26 cellular contexts compared by ENCODE assay signal in the genomic region with DNA sequence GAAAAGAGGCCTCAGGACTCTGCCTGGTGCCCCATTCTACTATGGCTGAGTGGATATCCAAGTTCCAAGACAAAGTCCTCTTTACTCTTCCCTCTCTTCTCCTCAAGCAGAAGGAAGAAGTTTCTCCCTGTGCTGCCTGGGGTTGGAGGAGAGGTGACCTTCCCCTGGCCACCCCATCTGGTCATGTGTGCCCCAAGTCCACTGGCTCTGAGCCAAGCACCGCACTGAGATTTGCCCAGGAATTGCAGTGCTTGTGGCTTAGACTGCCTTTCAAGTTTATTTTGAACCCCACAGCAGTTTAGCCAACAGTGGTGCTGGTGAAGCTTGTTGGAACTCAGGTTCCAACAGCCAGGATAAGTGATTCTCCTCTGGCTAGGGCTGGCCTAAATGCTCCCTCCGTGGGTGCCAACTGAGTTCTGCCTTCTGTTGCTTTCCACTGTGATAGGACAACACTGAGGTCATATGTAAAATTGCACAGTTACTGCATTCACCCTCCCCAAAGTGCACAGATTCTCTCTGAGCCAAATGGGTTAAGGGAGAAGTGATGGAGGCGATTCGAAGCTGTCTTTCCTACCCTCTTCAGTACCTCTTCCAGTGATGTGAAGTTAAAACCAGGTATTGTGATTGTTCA.
"Had no signal": no experiment of that assay in that cellular context is flagged by ENCODE, and none has a peak within 500 bp of the region (broad histone marks: within the 10 kb centered on the region; RNA-seq: fewer than 3 reads in every experiment).

No MANE protein-coding gene starts in this region.

- H3K27ac Mint-ChIP-seq: endodermal cell; memory B cell; mesothelial cell of epicardium; naive B cell; natural killer cell treated with Interleukin-12 subunit alpha and Interleukin-12 subunit beta and Interleukin-15 and Interleukin-18, amount 100 ng/mL, for 72 hours; neural progenitor cell had no signal

- H3K4me3 ChIP-seq: gastrocnemius medialis, lung, mucosa of descending colon, neural progenitor cell, prostate gland, right atrium auricular region, sigmoid colon, suprapubic skin, transverse colon had no signal

- H3K9me3 Mint-ChIP-seq: natural killer cell treated with Interleukin-12 subunit alpha and Interleukin-12 subunit beta and Interleukin-15 and Interleukin-18, amount 100 ng/mL, for 72 hours had no signal

- H3K4me3 Mint-ChIP-seq: endodermal cell; memory B cell; mesothelial cell of epicardium; naive B cell; natural killer cell treated with Interleukin-12 subunit alpha and Interleukin-12 subunit beta and Interleukin-15 and Interleukin-18, amount 100 ng/mL, for 72 hours; neural progenitor cell; stimulated activated naive CD8-positive, alpha-beta T cell treated with anti-CD3 and anti-CD28 coated beads, Interleukin-15, amount 100 ng/mL, for 72 hours had no signal

- H3K4me1 ChIP-seq: gastrocnemius medialis, prostate gland, sigmoid colon, suprapubic skin had no signal

- DNase-seq: caudate nucleus; effector CD8-positive, alpha-beta T cell; endodermal cell; foreskin fibroblast; gastrocnemius medialis; head of caudate nucleus; mucosa of descending colon; naive B cell; sigmoid colon; stimulated activated CD4-positive, alpha-beta T cell treated with anti-CD3 and anti-CD28 coated beads, Interleukin-2, amount 100 ng/mL, for 24 hours; stimulated activated CD4-positive, alpha-beta T cell treated with anti-CD3 and anti-CD28 coated beads, Interleukin-4, amount 100 ng/mL, for 24 hours; stimulated activated naive CD4-positive, alpha-beta T cell; stimulated activated naive CD8-positive, alpha-beta T cell treated with anti-CD3 and anti-CD28 coated beads, Interleukin-15, amount 100 ng/mL, for 72 hours; transverse colon had no signal

- H3K4me1 Mint-ChIP-seq: stimulated activated naive CD8-positive, alpha-beta T cell treated with anti-CD3 and anti-CD28 coated beads, Interleukin-15, amount 100 ng/mL, for 72 hours had no signal

- ATAC-seq: esophagus mucosa; gastrocnemius medialis; left lobe of liver; natural killer cell treated with Interleukin-12 subunit alpha and Interleukin-12 subunit beta and Interleukin-15 and Interleukin-18, amount 100 ng/mL, for 72 hours; stimulated activated naive CD8-positive, alpha-beta T cell treated with anti-CD3 and anti-CD28 coated beads, Interleukin-15, amount 100 ng/mL, for 72 hours had no signal

- FAIRE-seq: colon had no signal

- H3K36me3 Mint-ChIP-seq: natural killer cell treated with Interleukin-12 subunit alpha and Interleukin-12 subunit beta and Interleukin-15 and Interleukin-18, amount 100 ng/mL, for 72 hours had no signal

- H3K36me3 ChIP-seq: gastrocnemius medialis, neural progenitor cell, prostate gland, right atrium auricular region, sigmoid colon, suprapubic skin, transverse colon had no signal

- H3K27ac ChIP-seq: epithelial cell of prostate, gastrocnemius medialis, neural progenitor cell, prostate gland, right atrium auricular region, sigmoid colon, suprapubic skin, transverse colon had no signal

- H3K27me3 ChIP-seq: gastrocnemius medialis, neural progenitor cell, right atrium auricular region, sigmoid colon, suprapubic skin, transverse colon had no signal

- H3K9me3 ChIP-seq: gastrocnemius medialis, mucosa of descending colon, prostate gland, right atrium auricular region, sigmoid colon, suprapubic skin, transverse colon had no signal
